ENCODE assay signal across 12 cellular contexts in genomic region chr13:85896516-85897450, GRCh38.
DNase-seq lines count a peak whose midpoint lies in the region; ATAC-seq, FAIRE-seq and TF ChIP-seq lines count a peak whose summit lies in the region.
"Had no signal": no experiment of that assay in that cellular context is flagged by ENCODE, and none has a peak within 500 bp of the region (broad histone marks: within the 10 kb centered on the region; RNA-seq: fewer than 3 reads in every experiment).

No MANE protein-coding gene starts in this region.

- no peak for ATAC-seq in naive thymus-derived CD4-positive, alpha-beta T cell
- ATAC-seq in GM19467 (IDR thresholded peaks at IDR 0.05; ENCODE audit: unreplicated experiment): no peak
- ATAC-seq: activated CD8-positive, alpha-beta T cell treated with anti-CD3 and anti-CD28 coated beads, Interleukin-2, amount 10 ng/mL, durations not matched to agents 7 days and 5 days; mucosa of descending colon had no signal

- no peaks in the 10 kb centered on the region for H3K36me3 ChIP-seq in Loucy (ENCODE audit: insufficient read depth, low read length)
- no peaks in the 10 kb centered on the region for H3K36me3 ChIP-seq in astrocyte (ENCODE audit: insufficient read depth, low read length)
- H3K36me3 ChIP-seq in naive thymus-derived CD4-positive, alpha-beta T cell (ENCODE audit: control insufficient read depth in 2 of 3, insufficient read depth in 3 of 3, low read length in 3 of 3): no peaks in the 10 kb centered on the region

- H3K4me3 Mint-ChIP-seq in astrocyte (ENCODE audit: unreplicated experiment) (no peak overlapping the region), mesothelial cell of epicardium (no peak overlapping the region)
- H3K4me3 Mint-ChIP-seq in naive thymus-derived CD4-positive, alpha-beta T cell: no peak overlapping the region
- H3K4me3 Mint-ChIP-seq: activated CD8-positive, alpha-beta T cell treated with anti-CD3 and anti-CD28 coated beads, Interleukin-2, amount 10 ng/mL, durations not matched to agents 7 days and 5 days; activated naive CD4-positive, alpha-beta T cell treated with anti-CD3 and anti-CD28 coated beads, Interleukin-2, amount 50 U/mL, for 24 hours had no signal

- H3K36me3 Mint-ChIP-seq in astrocyte (ENCODE audit: low read depth, unreplicated experiment) (no peaks in the 10 kb centered on the region), mesothelial cell of epicardium (no peaks in the 10 kb centered on the region)
- no peaks in the 10 kb centered on the region for H3K36me3 Mint-ChIP-seq in naive thymus-derived CD4-positive, alpha-beta T cell
- H3K36me3 Mint-ChIP-seq: activated naive CD4-positive, alpha-beta T cell treated with anti-CD3 and anti-CD28 coated beads, Interleukin-2, amount 50 U/mL, for 24 hours had no signal

- no peaks in the 10 kb centered on the region for H3K27me3 Mint-ChIP-seq in astrocyte (ENCODE audit: low read depth, unreplicated experiment)
- H3K27me3 Mint-ChIP-seq in mesothelial cell of epicardium (ENCODE audit: low read depth): no peaks in the 10 kb centered on the region
- H3K27me3 Mint-ChIP-seq in naive thymus-derived CD4-positive, alpha-beta T cell: no peaks in the 10 kb centered on the region
- H3K27me3 Mint-ChIP-seq: activated naive CD4-positive, alpha-beta T cell treated with anti-CD3 and anti-CD28 coated beads, Interleukin-2, amount 50 U/mL, for 24 hours had no signal

- intact Hi-C loops in naive thymus-derived CD4-positive, alpha-beta T cell (cut with micrococcal nuclease): no loop called here

- no peaks in the 10 kb centered on the region for H3F3A ChIP-seq in Loucy (ENCODE audit: low read depth)

- CTCF ChIA-PET in naive thymus-derived CD4-positive, alpha-beta T cell (lab: Charles Lee): interaction anchor here (0.7 kb wide), 1 partner anchor 918 kb away, joined by 3 read pairs; no protein-coding TSS in a partner anchor

- H2AFZ ChIP-seq in Loucy (ENCODE audit: low read length) (no peak overlapping the region), astrocyte (ENCODE audit: low read depth, low read length) (no peak overlapping the region)

- H3K4me2 ChIP-seq in Loucy (ENCODE audit: low read depth, low read length, poor library complexity, severe bottlenecking) (no peak overlapping the region), astrocyte (ENCODE audit: low read length) (no peak overlapping the region)
- H3K4me2 ChIP-seq: KMS-11 had no signal

- no peak overlapping the region for H3K27ac ChIP-seq in astrocyte (ENCODE audit: low read depth, low read length)
- no peak overlapping the region for H3K27ac ChIP-seq in naive thymus-derived CD4-positive, alpha-beta T cell (ENCODE audit: low read depth, low read length)
- H3K27ac ChIP-seq: KMS-11 had no signal

- H4K20me1 ChIP-seq in Loucy (ENCODE audit: insufficient read depth, low read length, poor library complexity, severe bottlenecking): no peaks in the 10 kb centered on the region
- H4K20me1 ChIP-seq in astrocyte (ENCODE audit: insufficient read depth, low read length): no peaks in the 10 kb centered on the region

- H3K9me2 ChIP-seq in Loucy (replicated peaks; ENCODE audit: low read depth, low read length): no peaks in the 10 kb centered on the region

- TF ChIP-seq CTCF in GM12872 (IDR thresholded peaks at IDR 0.05; ENCODE audit: insufficient read depth, low read depth, low read length): 0 out of 3 replicates have a peak, but pooled peaks have one; percentile 26
- TF ChIP-seq CTCF in Loucy (conservative IDR thresholded peaks at IDR 0.05; ENCODE audit: low read length): peak; percentile 53
- TF ChIP-seq CTCF in astrocyte (IDR thresholded peaks at IDR 0.05; ENCODE audit: insufficient read depth, low read depth, low read length): peak; percentile 7
- TF ChIP-seq CTCF in mesothelial cell of epicardium (IDR thresholded peaks at IDR 0.05; ENCODE audit: unreplicated experiment): peak; percentile 35

- DNase-seq in astrocyte (ENCODE audit: low read depth): no peak
- no peak for DNase-seq in mesothelial cell of epicardium (ENCODE audit: low spot score in 2 of 2, unreplicated experiment in 2 of 2)
- no peak for DNase-seq in NCI-H774 (lab: John Stamatoyannopoulos, UW)
- no peak for DNase-seq in hippocampal formation (lab: John Stamatoyannopoulos, UW)
- no peak for DNase-seq in naive thymus-derived CD4-positive, alpha-beta T cell
- DNase-seq: activated CD8-positive, alpha-beta T cell treated with anti-CD3 and anti-CD28 coated beads, Interleukin-2, amount 10 ng/mL, durations not matched to agents 7 days and 5 days; mucosa of descending colon had no signal

- H3K79me2 ChIP-seq in Loucy (ENCODE audit: insufficient read depth, low read length) (no peaks in the 10 kb centered on the region), astrocyte (ENCODE audit: insufficient read depth, low read length) (no peaks in the 10 kb centered on the region)

- H3K27me3 ChIP-seq in Loucy (ENCODE audit: insufficient read depth, low read length, poor library complexity, severe bottlenecking) (no peaks in the 10 kb centered on the region), astrocyte (ENCODE audit: insufficient read depth, low read length) (no peaks in the 10 kb centered on the region)
- no peaks in the 10 kb centered on the region for H3K27me3 ChIP-seq in naive thymus-derived CD4-positive, alpha-beta T cell (ENCODE audit: control insufficient read depth in 2 of 2, insufficient read depth in 2 of 2, low read length in 2 of 2)

- H3K9me3 ChIP-seq in Loucy (ENCODE audit: insufficient read depth, low read depth, low read length) (no peaks in the 10 kb centered on the region), astrocyte (ENCODE audit: insufficient read depth, low read depth, low read length) (no peaks in the 10 kb centered on the region)
- no peaks in the 10 kb centered on the region for H3K9me3 ChIP-seq in naive thymus-derived CD4-positive, alpha-beta T cell (ENCODE audit: control insufficient read depth in 2 of 3, low read length in 3 of 3)
- H3K9me3 ChIP-seq: mucosa of descending colon had no signal

- H3K4me1 Mint-ChIP-seq in astrocyte (ENCODE audit: low read depth, unreplicated experiment) (no peaks in the 10 kb centered on the region), mesothelial cell of epicardium (no peaks in the 10 kb centered on the region)
- no peaks in the 10 kb centered on the region for H3K4me1 Mint-ChIP-seq in naive thymus-derived CD4-positive, alpha-beta T cell
- H3K4me1 Mint-ChIP-seq: activated naive CD4-positive, alpha-beta T cell treated with anti-CD3 and anti-CD28 coated beads, Interleukin-2, amount 50 U/mL, for 24 hours had no signal

- no peak overlapping the region for H3K27ac Mint-ChIP-seq in astrocyte (ENCODE audit: unreplicated experiment)
- H3K27ac Mint-ChIP-seq in mesothelial cell of epicardium: no peak overlapping the region
- no peak overlapping the region for H3K27ac Mint-ChIP-seq in naive thymus-derived CD4-positive, alpha-beta T cell
- H3K27ac Mint-ChIP-seq: activated CD8-positive, alpha-beta T cell treated with anti-CD3 and anti-CD28 coated beads, Interleukin-2, amount 10 ng/mL, durations not matched to agents 7 days and 5 days; activated naive CD4-positive, alpha-beta T cell treated with anti-CD3 and anti-CD28 coated beads, Interleukin-2, amount 50 U/mL, for 24 hours had no signal

- H3K4me1 ChIP-seq in Loucy (ENCODE audit: insufficient read depth, low read length, poor library complexity, severe bottlenecking) (no peaks in the 10 kb centered on the region), astrocyte (ENCODE audit: insufficient read depth, low read length) (no peaks in the 10 kb centered on the region)
- no peaks in the 10 kb centered on the region for H3K4me1 ChIP-seq in naive thymus-derived CD4-positive, alpha-beta T cell (ENCODE audit: control insufficient read depth in 2 of 2, insufficient read depth in 2 of 2, low read length in 2 of 2)

- H3K9me3 Mint-ChIP-seq in astrocyte (ENCODE audit: unreplicated experiment) (no peaks in the 10 kb centered on the region), mesothelial cell of epicardium (no peaks in the 10 kb centered on the region)
- peaks cover 0 to 8% (median 1%) of the 10 kb centered on the region in 11 donors for H3K9me3 Mint-ChIP-seq in naive thymus-derived CD4-positive, alpha-beta T cell

- no peak overlapping the region for H3K9ac ChIP-seq in Loucy (ENCODE audit: low read depth, low read length, poor library complexity, severe bottlenecking)
- no peak overlapping the region for H3K9ac ChIP-seq in astrocyte (ENCODE audit: low read length)
- H3K9ac ChIP-seq: KMS-11 had no signal

- no peak overlapping the region for H3K4me3 ChIP-seq in Loucy (ENCODE audit: low read length, poor library complexity, severe bottlenecking)
- no peak overlapping the region for H3K4me3 ChIP-seq in astrocyte (ENCODE audit: insufficient read depth, low read depth, low read length)
- no peak overlapping the region for H3K4me3 ChIP-seq in naive thymus-derived CD4-positive, alpha-beta T cell (ENCODE audit: low read length)
- H3K4me3 ChIP-seq: mucosa of descending colon had no signal

- POLR2A ChIA-PET in naive thymus-derived CD4-positive, alpha-beta T cell (lab: Charles Lee): no interaction called here

- no peak for FAIRE-seq in astrocyte (lab: Jason Lieb, UNC)
